Comparison of ENCODE assay signal across 25 cellular contexts in the genomic region with DNA sequence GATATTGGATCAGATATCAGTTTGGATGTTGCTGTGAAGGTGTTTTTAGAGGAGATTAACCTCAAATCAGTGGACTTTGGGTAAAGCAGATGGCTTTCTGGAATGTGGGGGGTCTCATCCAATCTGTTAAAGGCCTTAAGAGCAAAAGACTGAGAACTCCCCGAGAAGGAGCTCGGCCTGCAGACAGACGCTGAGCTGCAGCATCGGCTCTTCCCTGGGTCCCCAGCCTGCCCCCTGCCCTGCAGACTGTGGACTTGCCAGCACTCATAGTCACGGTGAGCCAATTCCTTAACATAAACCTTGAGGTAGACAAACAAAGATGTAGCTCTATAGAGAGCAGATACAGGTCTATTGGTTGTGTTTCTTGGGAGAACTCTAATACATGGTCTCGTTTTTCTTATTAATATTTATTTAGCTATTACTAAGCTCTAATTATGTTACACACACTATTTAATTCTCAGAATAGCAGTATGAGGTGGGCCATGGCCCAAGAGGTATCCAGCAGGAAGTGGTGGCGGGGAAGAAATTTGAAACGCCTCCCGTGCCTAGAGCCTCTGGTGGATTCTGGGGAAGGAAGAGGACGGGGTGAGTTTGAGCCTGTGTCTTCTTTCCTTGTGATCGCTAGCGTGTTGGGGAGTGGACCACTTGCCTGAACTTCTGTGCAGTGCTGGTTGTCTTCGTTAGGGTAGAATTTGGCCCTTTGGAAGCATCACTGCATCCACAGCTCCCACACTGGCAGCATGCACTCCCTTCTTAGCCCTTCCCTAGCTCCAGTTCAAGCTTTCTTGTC.
"Had no signal": no experiment of that assay in that cellular context is flagged by ENCODE, and none has a peak within 500 bp of the region (broad histone marks: within the 10 kb centered on the region; RNA-seq: fewer than 3 reads in every experiment).

No MANE protein-coding gene starts in this region.

- H3K36me3 Mint-ChIP-seq: memory B cell; natural killer cell; stimulated activated effector memory CD8-positive, alpha-beta T cell treated with anti-CD3 and anti-CD28 coated beads, Interleukin-12 subunit alpha, Interleukin-12 subunit beta, amount 100 ng/mL, for 72 hours had no signal

- H3K4me3 Mint-ChIP-seq: endodermal cell; memory B cell; natural killer cell; stimulated activated effector memory CD8-positive, alpha-beta T cell treated with anti-CD3 and anti-CD28 coated beads, Interleukin-12 subunit alpha, Interleukin-12 subunit beta, amount 100 ng/mL, for 72 hours had no signal

- H3K9me3 ChIP-seq: gastrocnemius medialis, heart right ventricle, pancreas, sigmoid colon, stomach, thyroid gland had no signal

- H3K9me3 Mint-ChIP-seq: endodermal cell; memory B cell; natural killer cell; stimulated activated effector memory CD8-positive, alpha-beta T cell treated with anti-CD3 and anti-CD28 coated beads, Interleukin-12 subunit alpha, Interleukin-12 subunit beta, amount 100 ng/mL, for 72 hours had no signal

- H3K4me3 ChIP-seq: dorsolateral prefrontal cortex, gastrocnemius medialis, heart right ventricle, lung, pancreas, sigmoid colon, stomach, thyroid gland had no signal

- H3K4me1 Mint-ChIP-seq: endodermal cell; memory B cell; natural killer cell; stimulated activated effector memory CD8-positive, alpha-beta T cell treated with anti-CD3 and anti-CD28 coated beads, Interleukin-12 subunit alpha, Interleukin-12 subunit beta, amount 100 ng/mL, for 72 hours had no signal

- H3K27ac Mint-ChIP-seq: endodermal cell; memory B cell; natural killer cell; stimulated activated effector memory CD8-positive, alpha-beta T cell treated with anti-CD3 and anti-CD28 coated beads, Interleukin-12 subunit alpha, Interleukin-12 subunit beta, amount 100 ng/mL, for 72 hours had no signal

- DNase-seq: dorsolateral prefrontal cortex; effector CD8-positive, alpha-beta T cell; endodermal cell; foreskin fibroblast; gastrocnemius medialis; hippocampal formation; kidney glomerular epithelial cell; left colon; natural killer cell; occipital lobe; pancreas; retina; sigmoid colon; stimulated activated CD4-positive, alpha-beta T cell treated with anti-CD3 and anti-CD28 coated beads, Interleukin-2, amount 100 ng/mL, for 24 hours; stimulated activated CD4-positive, alpha-beta T cell treated with anti-CD3 and anti-CD28 coated beads, Interleukin-4, amount 100 ng/mL, for 24 hours; stimulated activated naive CD4-positive, alpha-beta T cell treated with Interleukin-2 at 50 U/mL for 16 hours; stomach; thyroid gland; trophoblast cell had no signal

- H3K27me3 ChIP-seq: gastrocnemius medialis, pancreas, thyroid gland had no signal

- ATAC-seq: esophagus mucosa, gastrocnemius medialis, left colon, natural killer cell, pancreas had no signal

- H3K4me1 ChIP-seq: gastrocnemius medialis, heart right ventricle, pancreas, sigmoid colon, stomach, thyroid gland had no signal

- H3K27me3 Mint-ChIP-seq: memory B cell had no signal

- H3K27ac ChIP-seq: epithelial cell of prostate, gastrocnemius medialis, heart right ventricle, pancreas, sigmoid colon, stomach, thyroid gland had no signal

- H3K36me3 ChIP-seq: gastrocnemius medialis, heart right ventricle, pancreas, sigmoid colon, stomach, thyroid gland had no signal
